Comparison of ENCODE assay signal across 8 cellular contexts in the genomic region with DNA sequence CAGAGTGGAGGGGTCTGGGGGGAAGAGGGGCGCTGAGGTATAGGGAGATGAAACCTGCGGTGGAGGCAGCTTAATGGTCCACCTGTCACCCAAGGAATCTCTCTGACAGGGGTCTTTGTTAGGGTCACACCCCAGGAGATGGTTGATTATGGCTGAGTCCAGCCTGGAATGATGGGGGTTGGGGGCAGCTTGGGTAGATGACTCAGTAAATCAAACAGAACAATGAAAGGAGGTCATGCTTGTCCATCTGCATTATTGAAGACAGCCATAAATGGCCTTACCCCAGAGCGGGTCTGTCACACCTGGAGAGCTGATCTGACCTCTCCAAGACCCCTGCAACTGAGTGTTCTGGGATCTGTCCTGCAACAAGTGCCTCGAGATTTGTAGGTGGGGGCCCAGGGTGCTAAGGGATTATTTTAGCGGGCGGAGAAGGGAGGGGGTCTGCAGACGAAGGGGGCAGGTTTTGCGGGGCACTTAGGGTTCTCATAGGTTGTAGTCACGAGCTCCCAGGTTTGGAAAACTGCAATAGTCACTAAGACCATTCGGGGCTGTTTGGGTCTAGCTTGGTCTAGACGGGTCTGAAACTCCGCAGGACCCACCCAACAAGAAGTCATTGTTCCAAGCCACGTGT. TPM values are rescaled to one million over a fixed set of nuclear protein-coding genes. Genes with fewer than 3 reads are reported as not detected.
DNase-seq lines count a peak whose midpoint lies in the region; ATAC-seq and TF ChIP-seq lines count a peak whose summit lies in the region.

No MANE protein-coding gene starts in this region.

- peaks cover 6% of the 10 kb centered on the region for H3K36me3 Mint-ChIP-seq in T-helper 2 cell treated with Interferon-gamma antibody and Interleukin-4, amounts not matched to agents 5 μg/mL and 100 μg/mL, for 36 hours (ENCODE audit: low read depth)
- H3K36me3 Mint-ChIP-seq in WTC11: peaks cover 14% of the 10 kb centered on the region

- no peak overlapping the region for H3K9ac ChIP-seq in iPS-15b (ENCODE audit: low read depth, low read length)

- CTCF ChIA-PET in WTC11 (lab: Charles Lee): interaction anchor here (0.6 to 3.3 kb wide), 6 partner anchors 22 to 162 kb away, joined by 3 to 15 read pairs (median 4); no protein-coding TSS in a partner anchor

- H3K4me1 ChIP-seq in iPS-15b (ENCODE audit: control insufficient read depth, insufficient read depth, low read length): peaks cover 13% of the 10 kb centered on the region
- peaks cover 0 to 46% (median 28%) of the 10 kb centered on the region in 6 donors for H3K4me1 ChIP-seq in spleen
- no peaks in the 10 kb centered on the region for H3K4me1 ChIP-seq in aorta (ENCODE audit: control insufficient read depth in 1 of 2, insufficient read depth in 2 of 2, low read length in 2 of 2)

- TF ChIP-seq CTCF in WTC11 (IDR thresholded peaks at IDR 0.05): no peak
- TF ChIP-seq CTCF in spleen (IDR thresholded peaks at IDR 0.05 in 8 of 11, conservative IDR thresholded peaks at IDR 0.05 in 3 of 11): no peak

- peak; percentile 1 for ATAC-seq in WTC11
- ATAC-seq in HG03469 (IDR thresholded peaks at IDR 0.05; ENCODE audit: unreplicated experiment): no peak
- ATAC-seq in aorta (ENCODE audit: low FRiP score): no peak

- peak overlapping the region in 1 of 8 donors; percentile 46 for H3K27ac ChIP-seq in spleen
- no peak overlapping the region for H3K27ac ChIP-seq in aorta (ENCODE audit: low read depth in 1 of 2, low read length in 2 of 2)

- peaks cover 26% of the 10 kb centered on the region for H3K4me1 Mint-ChIP-seq in T-helper 2 cell treated with Interferon-gamma antibody and Interleukin-4, amounts not matched to agents 5 μg/mL and 100 μg/mL, for 36 hours (ENCODE audit: low read depth)
- peaks cover 54% of the 10 kb centered on the region for H3K4me1 Mint-ChIP-seq in WTC11

- peaks cover 15% of the 10 kb centered on the region for H3K27me3 ChIP-seq in iPS-15b (ENCODE audit: control insufficient read depth, insufficient read depth, low read length)
- H3K27me3 ChIP-seq in spleen (replicated peaks in 1 of 7): peaks cover 0 to 59% (median 22%) of the 10 kb centered on the region in 7 donors
- no peaks in the 10 kb centered on the region for H3K27me3 ChIP-seq in aorta (ENCODE audit: control insufficient read depth in 1 of 2, insufficient read depth in 2 of 2, low read length in 1 of 2)

- peaks cover 76% of the 10 kb centered on the region for H3K27me3 Mint-ChIP-seq in T-helper 2 cell treated with Interferon-gamma antibody and Interleukin-4, amounts not matched to agents 5 μg/mL and 100 μg/mL, for 36 hours (ENCODE audit: low read depth)
- H3K27me3 Mint-ChIP-seq in WTC11 (ENCODE audit: low read depth): peaks cover 13% of the 10 kb centered on the region

- POLR2A ChIA-PET in WTC11 (lab: Charles Lee): interaction anchor here (1.3 to 2.1 kb wide), 5 partner anchors 12 to 126 kb away, joined by 4 to 8 read pairs (median 5); no protein-coding TSS in a partner anchor

- no peak for TF ChIP-seq POLR2A in spleen (IDR thresholded peaks at IDR 0.05)

- intact Hi-C loops in spleen (cut with DNase I; ENCODE audit: low total_unique reads) (no loop called here), aorta (cut with DNase I) (no loop called here)

- no peaks in the 10 kb centered on the region for H3K9me3 ChIP-seq in iPS-15b (ENCODE audit: control insufficient read depth, insufficient read depth, low read length)
- H3K9me3 ChIP-seq in spleen: no peaks in the 10 kb centered on the region
- H3K9me3 ChIP-seq in aorta (ENCODE audit: control insufficient read depth, low read length): no peaks in the 10 kb centered on the region

- H3K27ac Mint-ChIP-seq in T-helper 2 cell treated with Interferon-gamma antibody and Interleukin-4, amounts not matched to agents 5 μg/mL and 100 μg/mL, for 36 hours: no peak overlapping the region
- peak overlapping the region; percentile 97 for H3K27ac Mint-ChIP-seq in WTC11

- DNase-seq in T-helper 2 cell treated with Interferon-gamma antibody and Interleukin-4, amounts not matched to agents 5 μg/mL and 100 μg/mL, for 36 hours (ENCODE audit: low spot score): no peak
- DNase-seq in T-helper 2 cell: no peak
- DNase-seq in WTC11 (ENCODE audit: low spot score): no peak
- DNase-seq in spleen: no peak
- DNase-seq in aorta: no peak
- DNase-seq in germinal center (ENCODE audit: low spot score): no peak

- peak overlapping the region; percentile 83 for H3K4me3 ChIP-seq in iPS-15b (ENCODE audit: low read depth, low read length)
- H3K4me3 ChIP-seq in spleen: peak overlapping the region in 5 of 8 donors; percentile 22 to 72 (median 49)
- H3K4me3 ChIP-seq in aorta (ENCODE audit: low read length in 2 of 2): no peak overlapping the region

- H3K36me3 ChIP-seq in iPS-15b (ENCODE audit: control insufficient read depth, insufficient read depth, low read length) (no peaks in the 10 kb centered on the region), spleen (no peaks in the 10 kb centered on the region), aorta (ENCODE audit: control insufficient read depth in 1 of 2, insufficient read depth in 2 of 2, low read length in 1 of 2) (no peaks in the 10 kb centered on the region)

- WGBS in spleen, 5 donors: 42 to 53% (median 45%) methylated on average over 13 of the region's 13 CpGs
- WGBS in aorta, 2 donors: 63 to 64% methylated on average over 13 of the region's 13 CpGs

- H3K9me3 Mint-ChIP-seq in T-helper 2 cell treated with Interferon-gamma antibody and Interleukin-4, amounts not matched to agents 5 μg/mL and 100 μg/mL, for 36 hours: no peaks in the 10 kb centered on the region
- H3K9me3 Mint-ChIP-seq in WTC11: no peaks in the 10 kb centered on the region

- peak overlapping the region; percentile 81 for H3K4me3 Mint-ChIP-seq in T-helper 2 cell treated with Interferon-gamma antibody and Interleukin-4, amounts not matched to agents 5 μg/mL and 100 μg/mL, for 36 hours
- H3K4me3 Mint-ChIP-seq in WTC11: peak overlapping the region; percentile 94

TF ChIP-seq in WTC11, 78 proteins besides CTCF, POLR2A, EP300 and RAD21 (continues in another document):
- TF ChIP-seq ZBTB21 (CRISPR knock-in tag; IDR thresholded peaks at IDR 0.05; ENCODE audit: borderline replicate concordance) (no peak), OVOL2 (CRISPR knock-in tag; IDR thresholded peaks at IDR 0.05; ENCODE audit: borderline replicate concordance) (no peak), JUN (CRISPR knock-in tag; IDR thresholded peaks at IDR 0.05) (no peak), FOXK1 (CRISPR knock-in tag; IDR thresholded peaks at IDR 0.05) (no peak), EMX1 (CRISPR knock-in tag; IDR thresholded peaks at IDR 0.05) (no peak), PRRX2 (CRISPR knock-in tag; IDR thresholded peaks at IDR 0.05) (no peak)
- TF ChIP-seq, protein P1, sequence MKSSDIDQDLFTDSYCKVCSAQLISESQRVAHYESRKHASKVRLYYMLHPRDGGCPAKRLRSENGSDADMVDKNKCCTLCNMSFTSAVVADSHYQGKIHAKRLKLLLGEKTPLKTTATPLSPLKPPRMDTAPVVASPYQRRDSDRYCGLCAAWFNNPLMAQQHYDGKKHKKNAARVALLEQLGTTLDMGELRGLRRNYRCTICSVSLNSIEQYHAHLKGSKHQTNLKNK (CRISPR knock-in tag; IDR thresholded peaks at IDR 0.05): no peak
- TF ChIP-seq, protein P2, sequence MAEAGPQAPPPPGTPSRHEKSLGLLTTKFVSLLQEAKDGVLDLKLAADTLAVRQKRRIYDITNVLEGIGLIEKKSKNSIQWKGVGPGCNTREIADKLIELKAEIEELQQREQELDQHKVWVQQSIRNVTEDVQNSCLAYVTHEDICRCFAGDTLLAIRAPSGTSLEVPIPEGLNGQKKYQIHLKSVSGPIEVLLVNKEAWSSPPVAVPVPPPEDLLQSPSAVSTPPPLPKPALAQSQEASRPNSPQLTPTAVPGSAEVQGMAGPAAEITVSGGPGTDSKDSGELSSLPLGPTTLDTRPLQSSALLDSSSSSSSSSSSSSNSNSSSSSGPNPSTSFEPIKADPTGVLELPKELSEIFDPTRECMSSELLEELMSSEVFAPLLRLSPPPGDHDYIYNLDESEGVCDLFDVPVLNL (CRISPR knock-in tag; IDR thresholded peaks at IDR 0.05; ENCODE audit: borderline replicate concordance, low read depth): no peak
- TF ChIP-seq, protein P3, sequence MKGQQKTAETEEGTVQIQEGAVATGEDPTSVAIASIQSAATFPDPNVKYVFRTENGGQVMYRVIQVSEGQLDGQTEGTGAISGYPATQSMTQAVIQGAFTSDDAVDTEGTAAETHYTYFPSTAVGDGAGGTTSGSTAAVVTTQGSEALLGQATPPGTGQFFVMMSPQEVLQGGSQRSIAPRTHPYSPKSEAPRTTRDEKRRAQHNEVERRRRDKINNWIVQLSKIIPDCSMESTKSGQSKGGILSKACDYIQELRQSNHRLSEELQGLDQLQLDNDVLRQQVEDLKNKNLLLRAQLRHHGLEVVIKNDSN (CRISPR knock-in tag; IDR thresholded peaks at IDR 0.05): no peak
- TF ChIP-seq, protein P4, sequence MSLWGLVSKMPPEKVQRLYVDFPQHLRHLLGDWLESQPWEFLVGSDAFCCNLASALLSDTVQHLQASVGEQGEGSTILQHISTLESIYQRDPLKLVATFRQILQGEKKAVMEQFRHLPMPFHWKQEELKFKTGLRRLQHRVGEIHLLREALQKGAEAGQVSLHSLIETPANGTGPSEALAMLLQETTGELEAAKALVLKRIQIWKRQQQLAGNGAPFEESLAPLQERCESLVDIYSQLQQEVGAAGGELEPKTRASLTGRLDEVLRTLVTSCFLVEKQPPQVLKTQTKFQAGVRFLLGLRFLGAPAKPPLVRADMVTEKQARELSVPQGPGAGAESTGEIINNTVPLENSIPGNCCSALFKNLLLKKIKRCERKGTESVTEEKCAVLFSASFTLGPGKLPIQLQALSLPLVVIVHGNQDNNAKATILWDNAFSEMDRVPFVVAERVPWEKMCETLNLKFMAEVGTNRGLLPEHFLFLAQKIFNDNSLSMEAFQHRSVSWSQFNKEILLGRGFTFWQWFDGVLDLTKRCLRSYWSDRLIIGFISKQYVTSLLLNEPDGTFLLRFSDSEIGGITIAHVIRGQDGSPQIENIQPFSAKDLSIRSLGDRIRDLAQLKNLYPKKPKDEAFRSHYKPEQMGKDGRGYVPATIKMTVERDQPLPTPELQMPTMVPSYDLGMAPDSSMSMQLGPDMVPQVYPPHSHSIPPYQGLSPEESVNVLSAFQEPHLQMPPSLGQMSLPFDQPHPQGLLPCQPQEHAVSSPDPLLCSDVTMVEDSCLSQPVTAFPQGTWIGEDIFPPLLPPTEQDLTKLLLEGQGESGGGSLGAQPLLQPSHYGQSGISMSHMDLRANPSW (CRISPR knock-in tag; conservative IDR thresholded peaks at IDR 0.05; ENCODE audit: low read depth): no peak

RNA-seq across cellular contexts. Expression of a gene that starts 0.8 kb away (rescaled TPM):
- 514 to 873 TPM (median 854 TPM) in 3 replicates for total RNA-seq in WTC11 (2021)
- 100 to 1,000 TPM; 140 to 334 (median 277) TPM for total RNA-seq in spleen
- 100 to 1,000 TPM in 2 of 3 donors, 10 to 100 TPM in 1; 61.3 to 162 (median 142) TPM for polyA plus RNA-seq in spleen
- total RNA-seq in aorta: 100 to 1,000 TPM; 657 to 663 TPM
- polyA plus RNA-seq in aorta: 1,000 to 10,000 TPM in 1 of 2 donors, 100 to 1,000 TPM in 1; 869 to 1,436 TPM

Comparison
In these comparisons a context has a peak if more than half of its experiments do, and no peak if none do; other contexts are left out.
1. H3K4me3 ChIP-seq: peak in iPS-15b (single experiment) and spleen (5 of 8); none in aorta (0 of 2).